Comparison of ENCODE assay signal across 15 cellular contexts in the genomic region with DNA sequence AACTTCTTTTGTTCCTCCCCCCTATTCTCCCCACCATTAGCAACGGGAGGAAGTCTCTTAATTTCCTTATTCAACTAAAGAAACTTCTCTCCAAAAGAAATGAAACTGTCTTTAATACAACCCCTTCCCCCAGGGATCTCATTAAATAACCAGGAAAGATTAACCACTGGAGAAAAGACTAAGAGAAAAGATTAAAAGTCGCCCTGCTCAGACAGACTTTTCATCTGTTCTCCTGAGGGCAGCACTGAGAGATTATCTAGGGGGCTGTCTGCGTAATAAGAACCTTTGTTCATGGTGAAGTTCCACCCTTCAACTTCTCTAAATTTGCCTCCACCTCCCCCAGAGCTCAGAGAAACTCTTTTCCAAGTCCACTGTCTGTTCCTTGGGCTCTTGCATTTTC.
DNase-seq lines count a peak whose midpoint lies in the region; ATAC-seq and TF ChIP-seq lines count a peak whose summit lies in the region.
"Had no signal": no experiment of that assay in that cellular context is flagged by ENCODE, and none has a peak within 500 bp of the region (broad histone marks: within the 10 kb centered on the region; RNA-seq: fewer than 3 reads in every experiment).

No MANE protein-coding gene starts in this region.

- no peak for TF ChIP-seq CTCF in chondrocyte (IDR thresholded peaks at IDR 0.05)
- no peak for TF ChIP-seq CTCF in osteoblast (IDR thresholded peaks at IDR 0.05; ENCODE audit: extremely low read depth, low read depth, low read length)
- TF ChIP-seq CTCF in HFFc6 (IDR thresholded peaks at IDR 0.05), result no peak

- no peaks in the 10 kb centered on the region for H4K20me1 ChIP-seq in osteoblast (ENCODE audit: insufficient read depth, low read length)

- no peaks in the 10 kb centered on the region for H3K9me3 ChIP-seq in osteoblast (ENCODE audit: low read depth, low read length)
- H3K9me3 ChIP-seq in SJCRH30 (replicated peaks), result no peaks in the 10 kb centered on the region

- H3K36me3 Mint-ChIP-seq in chondrocyte (ENCODE audit: low read depth), result peaks cover 10% of the 10 kb centered on the region
- no peaks in the 10 kb centered on the region; the same call in 1 of the 2 replicates for H3K36me3 Mint-ChIP-seq in HFFc6 (ENCODE audit: low read depth)

- H3K9me3 Mint-ChIP-seq in chondrocyte (ENCODE audit: low read depth), result peaks cover 27% of the 10 kb centered on the region
- H3K9me3 Mint-ChIP-seq in HFFc6, result no peaks in the 10 kb centered on the region

- peaks cover 8% of the 10 kb centered on the region for H3K4me1 ChIP-seq in osteoblast (ENCODE audit: insufficient read depth, low read length)
- H3K4me1 ChIP-seq in SJCRH30, result 0 out of 2 replicates have a peak, but pooled peaks cover 3% of the 10 kb centered on the region

- peak overlapping the region; percentile 47 for H3K27ac Mint-ChIP-seq in chondrocyte (ENCODE audit: unreplicated experiment)
- no peak overlapping the region for H3K27ac Mint-ChIP-seq in HFFc6

- H3K4me3 ChIP-seq in osteoblast (ENCODE audit: insufficient read depth, low read length) (no peak overlapping the region), SJCRH30 (no peak overlapping the region)

- DNase-seq in D341Med (ENCODE audit: low spot score) (peak; percentile 46), NCI-H524 treated with DMSO at 0.1 percent for 48 hours (lab: John Stamatoyannopoulos, UW) (peak; percentile 35), chondrocyte (ENCODE audit: low spot score) (no peak), osteoblast (ENCODE audit: insufficient read length, low spot score, missing footprints) (peak; percentile 2), SJCRH30 (no peak), HFFc6 (no peak), NCI-H1092 (lab: John Stamatoyannopoulos, UW) (no peak)
- DNase-seq: KBM-7, NCI-H1092 treated with DMSO at 0.1 percent for 48 hours, NCI-H1694 treated with DMSO at 0.1 percent for 48 hours, NCI-H345, NCI-H748 treated with DMSO at 0.1 percent for 48 hours, SIG-M5 had no signal

- H3K27ac ChIP-seq in osteoblast (ENCODE audit: low read depth, low read length) (no peak overlapping the region), SJCRH30 (no peak overlapping the region)
- H3K27ac ChIP-seq: HL-60 had no signal

- H2AFZ ChIP-seq in osteoblast (ENCODE audit: low read length), result no peak overlapping the region

- H3K79me2 ChIP-seq in osteoblast (ENCODE audit: insufficient read depth, low read length), result no peaks in the 10 kb centered on the region

- H3K36me3 ChIP-seq in osteoblast (ENCODE audit: insufficient read depth, low read length), result no peaks in the 10 kb centered on the region
- H3K36me3 ChIP-seq in SJCRH30, result no peaks in the 10 kb centered on the region

- no peak for ATAC-seq in GM19452 (IDR thresholded peaks at IDR 0.05; ENCODE audit: unreplicated experiment)

- H3K4me3 Mint-ChIP-seq in chondrocyte (ENCODE audit: unreplicated experiment) (no peak overlapping the region), HFFc6 (no peak overlapping the region)

- H3K4me2 ChIP-seq in osteoblast (ENCODE audit: insufficient read depth, low read length), result no peak overlapping the region

- H3K27me3 ChIP-seq in osteoblast (ENCODE audit: insufficient read depth, low read length), result no peaks in the 10 kb centered on the region
- H3K27me3 ChIP-seq in SJCRH30, result no peaks in the 10 kb centered on the region

- H3K27me3 Mint-ChIP-seq in chondrocyte (ENCODE audit: low read depth), result no peaks in the 10 kb centered on the region
- no peaks in the 10 kb centered on the region; the same call in 1 of the 2 replicates for H3K27me3 Mint-ChIP-seq in HFFc6 (ENCODE audit: insufficient read depth)

- H3K4me1 Mint-ChIP-seq in chondrocyte (ENCODE audit: low read depth) (peaks cover 68% of the 10 kb centered on the region), HFFc6 (ENCODE audit: low read depth) (peaks cover 26% of the 10 kb centered on the region)

Comparison
In these comparisons a context has a peak if more than half of its experiments do, and no peak if none do; other contexts are left out.
1. DNase-seq: peak in D341Med (single experiment), NCI-H524 treated with DMSO at 0.1 percent for 48 hours (single experiment) and osteoblast (single experiment); none in chondrocyte (single experiment), SJCRH30 (0 of 2), HFFc6 (single experiment) and NCI-H1092 (single experiment).